In the genomic region with DNA sequence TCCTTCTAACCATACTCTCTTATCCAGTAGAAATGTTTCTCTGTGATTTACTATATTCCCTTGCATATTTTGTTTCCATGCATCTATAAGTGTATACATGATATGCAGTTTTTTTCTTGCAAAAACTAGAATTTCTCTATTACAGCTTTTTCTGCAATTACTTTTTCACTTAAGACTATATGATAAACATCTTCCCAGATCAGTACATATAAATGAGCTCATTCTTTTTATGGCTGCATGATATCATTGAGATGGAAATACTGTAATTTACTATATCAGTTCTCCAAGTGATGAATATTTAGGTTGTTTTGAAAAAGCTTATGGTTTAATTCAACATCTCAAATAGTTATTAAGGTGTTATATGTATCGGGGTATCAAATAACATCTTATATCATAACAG, we compare ENCODE assay signal across 26 cellular contexts. TPM values are rescaled to one million over a fixed set of nuclear protein-coding genes. Genes with fewer than 3 reads are reported as not detected.
"Had no signal": no experiment of that assay in that cellular context is flagged by ENCODE, and none has a peak within 500 bp of the region (broad histone marks: within the 10 kb centered on the region; RNA-seq: fewer than 3 reads in every experiment).

No MANE protein-coding gene starts in this region.

- H3K4me2 ChIP-seq: smooth muscle cell had no signal

- H3K9me3 ChIP-seq: left lung, lower lobe of right lung, pancreas, prostate gland, sigmoid colon, tibial nerve, uterus had no signal

- H3K36me3 ChIP-seq: left lung, lower lobe of right lung, pancreas, prostate gland, sigmoid colon, tibial nerve, uterus had no signal

- H3K4me1 ChIP-seq: left lung, lower lobe of right lung, prostate gland, tibial nerve, uterus had no signal

- DNase-seq: immature natural killer cell; kidney; left colon; left lung; lower lobe of right lung; mammary epithelial cell; mesenchymal stem cell; naive thymus-derived CD8-positive, alpha-beta T cell; nucleus accumbens; pancreas; posterior cingulate gyrus; retina; right cardiac atrium; sigmoid colon; stimulated activated CD4-positive, alpha-beta T cell treated with anti-CD3 and anti-CD28 coated beads, Interleukin-1b, Interleukin-23, amount 100 ng/mL, for 48 hours; stimulated activated CD4-positive, alpha-beta T cell treated with anti-CD3 and anti-CD28 coated beads, Interleukin-2, amount 100 ng/mL, for 48 hours; stimulated activated CD4-positive, alpha-beta T cell treated with anti-CD3 and anti-CD28 coated beads, Interleukin-4, amount 100 ng/mL, for 4 hours; stimulated activated CD8-positive, alpha-beta memory T cell treated with anti-CD3 and anti-CD28 coated beads, Interleukin-4, amount 100 ng/mL, for 48 hours; stimulated activated naive CD4-positive, alpha-beta T cell treated with Interleukin-2 at 50 U/mL for 16 hours; stimulated activated naive CD8-positive, alpha-beta T cell treated with anti-CD3 and anti-CD28 coated beads, Interleukin-15, amount 100 ng/mL, for 72 hours; substantia nigra; uterus had no signal

- FAIRE-seq: kidney had no signal

- ATAC-seq: left colon; left lung; lower lobe of right lung; naive thymus-derived CD8-positive, alpha-beta T cell; right cardiac atrium; stimulated activated memory B cell treated with anti-CD40 and anti-IgM and Interleukin-4, amounts not matched to agents 10 μg/mL and 1 μg/mL and 100 μg/mL, for 72 hours; stimulated activated naive CD8-positive, alpha-beta T cell treated with anti-CD3 and anti-CD28 coated beads, Interleukin-15, amount 100 ng/mL, for 72 hours had no signal

- H3K27ac ChIP-seq: left lung, lower lobe of right lung, pancreas, prostate gland, tibial nerve, uterus had no signal

- H3K27me3 ChIP-seq: left lung, pancreas, sigmoid colon, tibial nerve, uterus had no signal

- H3K4me3 ChIP-seq: left lung, lower lobe of right lung, pancreas, prostate gland, sigmoid colon, smooth muscle cell, tibial nerve, uterus had no signal

RNA-seq across cellular contexts. Expression of gene ZNF608, which starts 18.1 kb away (rescaled TPM):
- polyA plus RNA-seq: immature natural killer cell; naive thymus-derived CD8-positive, alpha-beta T cell had no signal
